In genomic region chr2:108460345-108461037, GRCh38 we compare ENCODE assay signal across 14 cellular contexts. TPM values are rescaled to one million over a fixed set of nuclear protein-coding genes. Genes with fewer than 3 reads are reported as not detected.
A peak's percentile ranks its signal among the peaks of the same experiment; 100 is the strongest.
DNase-seq lines count a peak whose midpoint lies in the region; ATAC-seq and TF ChIP-seq lines count a peak whose summit lies in the region.
"Had no signal": no experiment of that assay in that cellular context is flagged by ENCODE, and none has a peak within 500 bp of the region (broad histone marks: within the 10 kb centered on the region; RNA-seq: fewer than 3 reads in every experiment).

No MANE protein-coding gene starts in this region.

- H3K4me3 ChIP-seq in GM12864 (ENCODE audit: low read depth, low read length) (no peak overlapping the region), lower leg skin (ENCODE audit: low read depth, poor library complexity, severe bottlenecking) (no peak overlapping the region)
- H3K4me3 ChIP-seq: uterus had no signal

- TF ChIP-seq POLR2A in lower leg skin (IDR thresholded peaks at IDR 0.05), result no peak

- peaks cover 70% of the 10 kb centered on the region for H3K4me1 Mint-ChIP-seq in stimulated activated naive CD8-positive, alpha-beta T cell treated with anti-CD3 and anti-CD28 coated beads, Interleukin-15, amount 100 ng/mL, for 72 hours

- 77 to 83% methylated on average over 4 of the region's 4 CpGs for WGBS in lower leg skin, 2 donors

- intact Hi-C loops in lower leg skin (cut with DNase I; ENCODE audit: low total_unique reads), result no loop called here

- peaks cover 25 to 27% of the 10 kb centered on the region in 2 donors for H3K9me3 Mint-ChIP-seq in stimulated activated naive CD8-positive, alpha-beta T cell treated with anti-CD3 and anti-CD28 coated beads, Interleukin-15, amount 100 ng/mL, for 72 hours

- H3K27ac Mint-ChIP-seq in stimulated activated naive CD8-positive, alpha-beta T cell treated with anti-CD3 and anti-CD28 coated beads, Interleukin-15, amount 100 ng/mL, for 72 hours, result peak overlapping the region in 1 of 2 donors; percentile 4

- DNase-seq in GM12864 (ENCODE audit: low read depth) (peak; percentile 21), MV-4-11 (lab: John Stamatoyannopoulos, UW) (peak; percentile 41), NCI-H226 (no peak), NCI-H82 treated with DMSO at 0.1 percent for 48 hours (lab: John Stamatoyannopoulos, UW; ENCODE audit: unreplicated experiment) (no peak), lower leg skin (ENCODE audit: low spot score in 2 of 2) (no peak)
- DNase-seq in stimulated activated naive CD8-positive, alpha-beta T cell treated with anti-CD3 and anti-CD28 coated beads, Interleukin-15, amount 100 ng/mL, for 72 hours, result no peak
- DNase-seq: activated naive CD4-positive, alpha-beta T cell treated with Interleukin-2 at 50 U/mL for 16 hours; Caco-2; KBM-7; NCI-H510A treated with DMSO at 0.1 percent for 48 hours; nucleus accumbens; uterus had no signal

- ATAC-seq in GM19025 (IDR thresholded peaks at IDR 0.05; ENCODE audit: low read depth, unreplicated experiment) (peak; percentile 74), HG02763 (IDR thresholded peaks at IDR 0.05; ENCODE audit: unreplicated experiment) (peak; percentile 83)
- no peak for ATAC-seq in stimulated activated naive CD8-positive, alpha-beta T cell treated with anti-CD3 and anti-CD28 coated beads, Interleukin-15, amount 100 ng/mL, for 72 hours

- peak overlapping the region in 1 of 2 donors; percentile 1 for H3K4me3 Mint-ChIP-seq in stimulated activated naive CD8-positive, alpha-beta T cell treated with anti-CD3 and anti-CD28 coated beads, Interleukin-15, amount 100 ng/mL, for 72 hours

- H3K27me3 Mint-ChIP-seq in stimulated activated naive CD8-positive, alpha-beta T cell treated with anti-CD3 and anti-CD28 coated beads, Interleukin-15, amount 100 ng/mL, for 72 hours, result no peaks in the 10 kb centered on the region

- TF ChIP-seq CTCF in GM12864 (IDR thresholded peaks at IDR 0.05; ENCODE audit: low read depth, low read length, missing control alignments) (no peak), lower leg skin (IDR thresholded peaks at IDR 0.05) (no peak)

RNA-seq across cellular contexts. Expression of gene GCC2, which starts 11.5 kb away (rescaled TPM):
- total RNA-seq in lower leg skin, result 10 to 100 TPM; 19.6 to 39.5 (median 21.8) TPM

Comparison
In these comparisons a context has a peak if more than half of its experiments do, and no peak if none do; other contexts are left out.
1. DNase-seq: peak in GM12864 (single experiment) and MV-4-11 (single experiment); none in NCI-H226 (single experiment), NCI-H82 treated with DMSO at 0.1 percent for 48 hours (single experiment), lower leg skin (0 of 2) and stimulated activated naive CD8-positive, alpha-beta T cell treated with anti-CD3 and anti-CD28 coated beads, Interleukin-15, amount 100 ng/mL, for 72 hours (0 of 2).